8 cellular contexts compared by ENCODE assay signal in genomic region chr3:46978985-46979944, GRCh38. TPM values are rescaled to one million over a fixed set of nuclear protein-coding genes. Genes with fewer than 3 reads are reported as not detected.
DNase-seq lines count a peak whose midpoint lies in the region; ATAC-seq and FAIRE-seq lines count a peak whose summit lies in the region.

Gene NBEAL2, plus strand, starts transcription at chr3:46979666. Its CDS starts 196 bp downstream, at chr3:46979862.

- WGBS in mesodermal cell (ENCODE audit: insufficient coverage in 2 of 2), 2 experiments = 1 to 2% methylated on average over 38 to 51 of the region's 73 CpGs

- no peaks in the 10 kb centered on the region for H3K27me3 Mint-ChIP-seq in activated CD8-positive, alpha-beta memory T cell treated with anti-CD3 and anti-CD28 coated beads, Interleukin-2, amount 10 ng/mL, durations not matched to agents 7 days and 5 days

- H3K27ac Mint-ChIP-seq in activated CD8-positive, alpha-beta memory T cell treated with anti-CD3 and anti-CD28 coated beads, Interleukin-2, amount 10 ng/mL, durations not matched to agents 7 days and 5 days = peak within 1 kb of the TSS; percentile 92

- peak within 1 kb of the TSS; percentile 23 for H3K27ac ChIP-seq in mesodermal cell (ENCODE audit: low read depth, low read length, severe bottlenecking)

- H3K4me3 ChIP-seq in NT2/D1 (ENCODE audit: insufficient read length, low read depth) (peak within 1 kb of the TSS; percentile 59), mesodermal cell (ENCODE audit: extremely low read depth, insufficient read depth, low read length, poor library complexity, severe bottlenecking) (peak within 1 kb of the TSS; percentile 54)

- H3K4me1 Mint-ChIP-seq in activated CD8-positive, alpha-beta memory T cell treated with anti-CD3 and anti-CD28 coated beads, Interleukin-2, amount 10 ng/mL, durations not matched to agents 7 days and 5 days = peaks cover 60% of the 10 kb centered on the region

- H3K9ac ChIP-seq in NT2/D1 (ENCODE audit: insufficient read length, low read depth) = peak within 1 kb of the TSS; percentile 77

- DNase-seq in Caki2 (ENCODE audit: low read depth) (peak; percentile 91), HTR-8/SVneo (ENCODE audit: insufficient read length, low spot score) (peak; percentile 82), NT2/D1 (ENCODE audit: low read depth, low spot score) (peak; percentile 85)
- peak; percentile 98 for DNase-seq in activated CD8-positive, alpha-beta memory T cell treated with anti-CD3 and anti-CD28 coated beads, Interleukin-2, amount 10 ng/mL, durations not matched to agents 7 days and 5 days
- DNase-seq in stimulated activated CD8-positive, alpha-beta memory T cell treated with anti-CD3 and anti-CD28 coated beads, Interleukin-15, amount 100 ng/mL, for 24 hours (ENCODE audit: low read depth) = peak; percentile 85

- H3K36me3 ChIP-seq in NT2/D1 (ENCODE audit: insufficient read depth, insufficient read length, low read length) = peaks cover 9% of the 10 kb centered on the region
- peaks cover 6% of the 10 kb centered on the region for H3K36me3 ChIP-seq in mesodermal cell (ENCODE audit: control insufficient read depth, insufficient read depth, low read length)

- H3K9me3 ChIP-seq in NT2/D1 (ENCODE audit: insufficient read depth, low read length) (no peaks in the 10 kb centered on the region), mesodermal cell (ENCODE audit: control insufficient read depth, low read length) (peaks cover 4% of the 10 kb centered on the region)

- H3K9me3 Mint-ChIP-seq in activated CD8-positive, alpha-beta memory T cell treated with anti-CD3 and anti-CD28 coated beads, Interleukin-2, amount 10 ng/mL, durations not matched to agents 7 days and 5 days (ENCODE audit: low read depth) = no peaks in the 10 kb centered on the region

- peaks cover 10% of the 10 kb centered on the region for H3K27me3 ChIP-seq in NT2/D1 (ENCODE audit: insufficient read depth, insufficient read length)

- in situ Hi-C loops in Caki2 (cut with HindIII; ENCODE audit: low pct_unique_long_range_greater_than_20kb, low sequenced_read_pairs) (no loop called here), endometrial microvascular endothelial cells (cut with HindIII; ENCODE audit: inconsistent ontology term, low pct_unique_long_range_greater_than_20kb, low sequenced_read_pairs) (no loop called here)

- H3K36me3 Mint-ChIP-seq in activated CD8-positive, alpha-beta memory T cell treated with anti-CD3 and anti-CD28 coated beads, Interleukin-2, amount 10 ng/mL, durations not matched to agents 7 days and 5 days = peaks cover 14% of the 10 kb centered on the region

- ATAC-seq in GM21381 (IDR thresholded peaks at IDR 0.05; ENCODE audit: unreplicated experiment) = peak; percentile 66
- peak; percentile 78 for ATAC-seq in activated CD8-positive, alpha-beta memory T cell treated with anti-CD3 and anti-CD28 coated beads, Interleukin-2, amount 10 ng/mL, durations not matched to agents 7 days and 5 days

- H3K4me1 ChIP-seq in NT2/D1 (ENCODE audit: insufficient read depth, insufficient read length) (peaks cover 20% of the 10 kb centered on the region), mesodermal cell (ENCODE audit: control insufficient read depth, insufficient read depth, low read length, poor library complexity, severe bottlenecking) (peaks cover 12% of the 10 kb centered on the region)

- peak; percentile 58 for FAIRE-seq in HTR-8/SVneo (lab: Jason Lieb, UNC)

- H3K4me3 Mint-ChIP-seq in activated CD8-positive, alpha-beta memory T cell treated with anti-CD3 and anti-CD28 coated beads, Interleukin-2, amount 10 ng/mL, durations not matched to agents 7 days and 5 days = peak within 1 kb of the TSS; percentile 87

- CTCF ChIA-PET in activated CD8-positive, alpha-beta memory T cell treated with anti-CD3 and anti-CD28 coated beads, Interleukin-2, amount 10 ng/mL, durations not matched to agents 7 days and 5 days (lab: Charles Lee) = interaction anchor here (0.7 to 2.7 kb wide), 12 partner anchors 8 to 401 kb away, joined by 3 to 11 read pairs (median 4); partner anchors contain the start of gene PTPN23

RNA-seq across cellular contexts. Expression of gene NBEAL2, which starts in this region (rescaled TPM):
- total RNA-seq in Caki2 (2014; rRNA removed; shearing (Covaris generic); ENCODE audit: low replicate concordance) = 6.9 and 9.6 TPM in 2 replicates
- 100 to 1,000 TPM; 164 to 262 TPM for total RNA-seq in activated CD8-positive, alpha-beta memory T cell treated with anti-CD3 and anti-CD28 coated beads, Interleukin-2, amount 10 ng/mL, durations not matched to agents 7 days and 5 days
- total RNA-seq in endometrial microvascular endothelial cells (ENCODE audit: inconsistent ontology term) = 39.9 TPM
- 25.5 TPM for polyA plus RNA-seq in mesodermal cell (2013, experiment 1 of 2)
- polyA plus RNA-seq in mesodermal cell (2013, experiment 2 of 2) = 18.9 TPM

Comparison
In these comparisons a context has a peak if more than half of its experiments do, and no peak if none do; other contexts are left out.
1. Peak in every context shown above with its lines: DNase-seq, ATAC-seq, H3K4me3 ChIP-seq and H3K27ac ChIP-seq.